ENCODE assay signal across 1 cellular context in genomic region chr1:27668808-27669723, GRCh38.
TF ChIP-seq lines count a peak whose summit lies in the region.

No MANE protein-coding gene starts in this region.

TF ChIP-seq in K562, 482 proteins besides CTCF, POLR2A, EP300 and RAD21 (continued from another document and continues in another):
- TF ChIP-seq CHAMP1 (IDR thresholded peaks at IDR 0.05) (no peak), SMAD3 (CRISPR knock-in tag; conservative IDR thresholded peaks at IDR 0.05) (no peak), JUND (IDR thresholded peaks at IDR 0.05; ENCODE audit: borderline replicate concordance, low read depth, low read length) (peak; percentile 55), JUND (tag; IDR thresholded peaks at IDR 0.05; ENCODE audit: borderline replicate concordance, low read depth, low read length) (peak; percentile 63; the same call in 2 of the 3 replicates), RNF2 (IDR thresholded peaks at IDR 0.05) (no peak), KLF13 (tag; IDR thresholded peaks at IDR 0.05; ENCODE audit: borderline replicate concordance, low read depth) (0 out of 2 replicates have a peak, but pooled peaks have one; percentile 26), ZBED1 (IDR thresholded peaks at IDR 0.05) (no peak), MTF1 (CRISPR knock-in tag; IDR thresholded peaks at IDR 0.05; ENCODE audit: borderline replicate concordance) (no peak), ZNF12 (CRISPR knock-in tag; IDR thresholded peaks at IDR 0.05) (no peak), ZFP30 (CRISPR knock-in tag; IDR thresholded peaks at IDR 0.05; ENCODE audit: borderline replicate concordance) (no peak), PHB2 (IDR thresholded peaks at IDR 0.05; ENCODE audit: low read depth) (no peak), SMARCB1 (IDR thresholded peaks at IDR 0.05; ENCODE audit: insufficient read length, low read depth) (no peak), ZNF589 (CRISPR knock-in tag; IDR thresholded peaks at IDR 0.05; ENCODE audit: low read depth) (no peak), FUS (optimal IDR thresholded peaks at IDR 0.05; ENCODE audit: low read depth, low read length) (no peak), ARID3A (IDR thresholded peaks at IDR 0.05; ENCODE audit: borderline replicate concordance, low read depth, low read length) (no peak), MED1 (CRISPR knock-in tag; IDR thresholded peaks at IDR 0.05; ENCODE audit: borderline replicate concordance) (no peak), NBN (IDR thresholded peaks at IDR 0.05; ENCODE audit: low read depth) (peak; percentile 22; the same call in 1 of the 2 replicates), ZMIZ1 (IDR thresholded peaks at IDR 0.05; ENCODE audit: low read depth in 2 of 2, low read length in 2 of 2) (no peak), ATF1 (CRISPR knock-in tag; IDR thresholded peaks at IDR 0.05) (peak; percentile 17; the same call in 1 of the 2 replicates), ATF1 (tag; IDR thresholded peaks at IDR 0.05) (peak; percentile 75), KLF16 (IDR thresholded peaks at IDR 0.05) (0 out of 2 replicates have a peak, but pooled peaks have one; percentile 2), RCOR1 (IDR thresholded peaks at IDR 0.05; ENCODE audit: borderline replicate concordance in 1 of 2, low read depth in 2 of 2, low read length in 2 of 2) (peak; percentile 41 to 63; a peak in 2 of 4 replicates), HDAC2 (IDR thresholded peaks at IDR 0.05) (0 out of 2 replicates have a peak, but pooled peaks have one; percentile 73), TEAD1 (CRISPR knock-in tag; IDR thresholded peaks at IDR 0.05) (peak in 1 of 2 experiments; percentile 72; a peak in 1 of 4 replicates), HNRNPLL (IDR thresholded peaks at IDR 0.05; ENCODE audit: low read depth, low read length, poor library complexity, severe bottlenecking) (no peak), PHF20 (IDR thresholded peaks at IDR 0.05; ENCODE audit: partially characterized antibody) (peak; percentile 17), PURB (CRISPR knock-in tag; IDR thresholded peaks at IDR 0.05; ENCODE audit: low read depth) (no peak), UBTF (IDR thresholded peaks at IDR 0.05; ENCODE audit: borderline replicate concordance in 1 of 2, low read depth in 2 of 2, low read length in 2 of 2) (0 out of 4 replicates have a peak, but pooled peaks have one; percentile 33 to 57), RBFOX2 (IDR thresholded peaks at IDR 0.05; ENCODE audit: low read depth, low read length) (peak; percentile 34; the same call in 1 of the 2 replicates), EP400 (IDR thresholded peaks at IDR 0.05) (peak; percentile 33; the same call in 1 of the 2 replicates), SP1 (CRISPR knock-in tag; IDR thresholded peaks at IDR 0.05) (peak; percentile 58; the same call in 1 of the 2 replicates), RBM22 (IDR thresholded peaks at IDR 0.05; ENCODE audit: low read depth, low read length, poor library complexity, severe bottlenecking) (no peak), EZH2 (IDR thresholded peaks at IDR 0.05; ENCODE audit: borderline replicate concordance, low read depth, low read length) (no peak), POLR2B (IDR thresholded peaks at IDR 0.05; ENCODE audit: low read depth, partially characterized antibody) (no peak), ZNF41 (CRISPR knock-in tag; conservative IDR thresholded peaks at IDR 0.05) (no peak), NR0B1 (IDR thresholded peaks at IDR 0.05; ENCODE audit: partially characterized antibody) (no peak), SIN3A (IDR thresholded peaks at IDR 0.05; ENCODE audit: borderline replicate concordance in 2 of 2, control insufficient read depth in 1 of 2, low read depth in 2 of 2, low read length in 2 of 2) (peak in 1 of 2 experiments; percentile 51; a peak in 1 of 4 replicates), EGR1 (conservative IDR thresholded peaks at IDR 0.05) (no peak), E2F3 (CRISPR knock-in tag; IDR thresholded peaks at IDR 0.05) (no peak), ZNF511 (CRISPR knock-in tag; IDR thresholded peaks at IDR 0.05) (0 out of 2 replicates have a peak, but pooled peaks have one; percentile 24), PRDM10 (IDR thresholded peaks at IDR 0.05; ENCODE audit: partially characterized antibody) (no peak), CCAR2 (IDR thresholded peaks at IDR 0.05; ENCODE audit: low read depth, low read length) (no peak), ZBTB7A (IDR thresholded peaks at IDR 0.05; ENCODE audit: borderline replicate concordance, control insufficient read depth, low read depth, low read length) (peak; percentile 43; the same call in 1 of the 2 replicates)
